ENCODE assay signal across 8 cellular contexts in genomic region chr11:118224512-118225180, GRCh38. TPM values are rescaled to one million over a fixed set of nuclear protein-coding genes. Genes with fewer than 3 reads are reported as not detected.
DNase-seq lines count a peak whose midpoint lies in the region; ATAC-seq and TF ChIP-seq lines count a peak whose summit lies in the region.

TSS of gene JAML (minus strand) at chr11:118225011. CDS start at chr11:118214866, 10,145 bp downstream.

- H3K4me2 ChIP-seq in PC-9: no peak within 1 kb of the TSS

- H3K9me2 ChIP-seq in PC-9 (ENCODE audit: insufficient read depth): no peaks in the 10 kb centered on the region

- H3K4me3 ChIP-seq in colonic mucosa (peak within 1 kb of the TSS; percentile 7), PC-9 (no peak within 1 kb of the TSS), uterus (no peak within 1 kb of the TSS)

- DNase-seq in T-helper 2 cell (peak in 4 of 5 experiments; percentile 33 to 96 (median 60)), colonic mucosa (no peak), PC-9 (no peak), uterus (no peak), DMS153 (lab: John Stamatoyannopoulos, UW) (no peak)
- peak; percentile 50 to 86 (median 73) for DNase-seq in stimulated activated naive CD4-positive, alpha-beta T cell (lab: John Stamatoyannopoulos, UW)

- CTCF ChIA-PET in PC-9 (lab: Charles Lee): no interaction called here

- H3F3A ChIP-seq in PC-9 (ENCODE audit: insufficient read depth, low read depth): no peaks in the 10 kb centered on the region

- H3K4me1 ChIP-seq in colonic mucosa: no peaks in the 10 kb centered on the region
- H3K4me1 ChIP-seq in PC-9 (replicated peaks; ENCODE audit: insufficient read depth): no peaks in the 10 kb centered on the region
- no peaks in the 10 kb centered on the region for H3K4me1 ChIP-seq in uterus

- H3K9ac ChIP-seq in colonic mucosa (ENCODE audit: low read depth in 2 of 2, low read length in 2 of 2): peak within 1 kb of the TSS in 1 of 2 donors; percentile 57

- ATAC-seq in GM21619 (IDR thresholded peaks at IDR 0.05; ENCODE audit: unreplicated experiment): peak; percentile 52
- ATAC-seq in HG03175 (IDR thresholded peaks at IDR 0.05; ENCODE audit: unreplicated experiment): no peak

- POLR2A ChIA-PET in PC-9 (lab: Charles Lee; ENCODE audit: unreplicated experiment): interaction anchor here (0.6 kb wide), 1 partner anchor 40 kb away, joined by 3 read pairs; the partner anchor contains the start of gene MPZL2

- no peak within 1 kb of the TSS for H2AFZ ChIP-seq in PC-9

- H3K27ac ChIP-seq in colonic mucosa (peak within 1 kb of the TSS; percentile 42), PC-9 (no peak within 1 kb of the TSS), uterus (no peak within 1 kb of the TSS)

- no TSS peak for BruUV-seq in PC-9 (replicated peaks; lab: Mats Ljungman, UMichigan)

- TF ChIP-seq CTCF in colonic mucosa (IDR thresholded peaks at IDR 0.05) (no peak), PC-9 (conservative IDR thresholded peaks at IDR 0.05) (no peak), uterus (IDR thresholded peaks at IDR 0.05) (no peak)

- H3K36me3 ChIP-seq in colonic mucosa (no peaks in the 10 kb centered on the region), PC-9 (ENCODE audit: low read depth) (peaks cover 5% of the 10 kb centered on the region; the same call in 1 of the 2 replicates), uterus (no peaks in the 10 kb centered on the region)

- intact Hi-C loops in colonic mucosa (cut with DNase I) (no loop called here), PC-9 (cut with micrococcal nuclease; ENCODE audit: unreplicated experiment) (no loop called here), uterus (cut with DNase I; ENCODE audit: low total_unique reads) (no loop called here)

- no peaks in the 10 kb centered on the region for H3K27me3 ChIP-seq in colonic mucosa
- no peaks in the 10 kb centered on the region for H3K27me3 ChIP-seq in PC-9 (ENCODE audit: insufficient read depth, low read depth)
- H3K27me3 ChIP-seq in uterus: no peaks in the 10 kb centered on the region

- no peak for TF ChIP-seq POLR2A in uterus (IDR thresholded peaks at IDR 0.05)

- H4K20me1 ChIP-seq in PC-9 (ENCODE audit: insufficient read depth): no peaks in the 10 kb centered on the region

- no peaks in the 10 kb centered on the region for H3K79me2 ChIP-seq in PC-9 (ENCODE audit: low read depth)

- H3K9me3 ChIP-seq in colonic mucosa (no peaks in the 10 kb centered on the region), PC-9 (ENCODE audit: insufficient read depth, low read depth) (no peaks in the 10 kb centered on the region), uterus (no peaks in the 10 kb centered on the region)

RNA-seq across cellular contexts. Expression of gene JAML, which starts in this region (rescaled TPM):
- 10 to 100 TPM in 1 of 2 donors, 1 to 10 TPM in 1; 3.3 to 12.0 TPM for total RNA-seq in colonic mucosa
- total RNA-seq in PC-9 (2021): not detected in 2 replicates
- 1 to 10 TPM; 1.2 to 9.1 (median 5.6) TPM for total RNA-seq in uterus

Comparison
In these comparisons a context has a peak if more than half of its experiments do, and no peak if none do; other contexts are left out.
1. DNase-seq: peak in T-helper 2 cell (4 of 5) and stimulated activated naive CD4-positive, alpha-beta T cell (6 of 6); none in colonic mucosa (single experiment), PC-9 (0 of 2), uterus (0 of 2) and DMS153 (single experiment).